ENCODE assay signal across 20 cellular contexts in the genomic region with DNA sequence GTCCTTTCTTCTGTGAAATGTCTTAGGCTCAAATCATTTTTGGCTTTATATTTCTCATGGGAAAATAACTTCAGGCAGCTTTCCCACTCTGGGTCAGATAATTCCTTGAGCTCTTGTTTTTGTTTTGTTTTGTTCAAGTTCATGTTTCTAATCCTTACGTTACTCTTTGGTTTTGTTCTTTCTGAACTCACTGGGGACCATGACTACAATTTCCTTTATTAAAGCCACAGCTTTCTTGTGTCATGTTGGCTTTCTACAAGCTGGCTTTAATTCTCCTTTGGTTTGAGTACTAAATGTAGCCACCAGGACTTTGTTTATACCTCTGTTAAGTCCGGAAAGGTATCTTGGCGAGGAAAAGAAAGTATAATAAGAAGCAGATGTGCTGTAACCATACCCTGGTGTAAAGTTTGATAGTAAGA. TPM values are rescaled to one million over a fixed set of nuclear protein-coding genes. Genes with fewer than 3 reads are reported as not detected.
A peak's percentile ranks its signal among the peaks of the same experiment; 100 is the strongest.
DNase-seq lines count a peak whose midpoint lies in the region; ATAC-seq, FAIRE-seq and TF ChIP-seq lines count a peak whose summit lies in the region.
"Had no signal": no experiment of that assay in that cellular context is flagged by ENCODE, and none has a peak within 500 bp of the region (broad histone marks: within the 10 kb centered on the region; RNA-seq: fewer than 3 reads in every experiment).

No MANE protein-coding gene starts in this region.

- peak overlapping the region; percentile 68 for H2AFZ ChIP-seq in K562 (ENCODE audit: low read depth, low read length)

- no peaks in the 10 kb centered on the region for H3K9me3 Mint-ChIP-seq in HFFc6

- no peak for TF ChIP-seq RAD21 in K562 (CRISPR knock-in tag; conservative IDR thresholded peaks at IDR 0.05 in 1 of 2, IDR thresholded peaks at IDR 0.05 in 1 of 2)

- H3K36me3 Mint-ChIP-seq in HFFc6 (ENCODE audit: low read depth): no peaks in the 10 kb centered on the region
- H3K36me3 Mint-ChIP-seq: CD14-positive monocyte had no signal

- H3K27ac ChIP-seq in K562 (ENCODE audit: extremely low read depth, low read depth, low read length): no peak overlapping the region
- H3K27ac ChIP-seq: pancreas, Peyer's patch, skin epidermis, suprapubic skin had no signal

- BruUV-seq in K562 (replicated peaks; lab: Mats Ljungman, UMichigan): no TSS peak

- no peaks in the 10 kb centered on the region for H3K9me3 ChIP-seq in K562 (replicated peaks; ENCODE audit: control insufficient read depth, insufficient read depth, low read depth, low read length)
- H3K9me3 ChIP-seq: pancreas, Peyer's patch, suprapubic skin had no signal

- peaks cover 0 to 9% of the 10 kb centered on the region in 2 experiments; a peak in 2 of 5 replicates for H3K4me1 ChIP-seq in K562 (replicated peaks in 1 of 2; ENCODE audit: control insufficient read depth in 2 of 2, insufficient read depth in 2 of 2, low read length in 2 of 2)
- H3K4me1 ChIP-seq: pancreas, Peyer's patch, suprapubic skin had no signal

- peak overlapping the region; percentile 19; the same call in 1 of the 2 replicates for H3K27ac Mint-ChIP-seq in HFFc6
- H3K27ac Mint-ChIP-seq: CD14-positive monocyte had no signal

- CTCF ChIA-PET in K562 (lab: Yijun Ruan, JAX; ENCODE audit: low intra/inter-chr PET ratio): no interaction called here

- TF ChIP-seq EP300 in K562 (IDR thresholded peaks at IDR 0.05; ENCODE audit: low read length): no peak

- peaks cover 33% of the 10 kb centered on the region for H3K4me1 Mint-ChIP-seq in HFFc6 (ENCODE audit: low read depth)
- H3K4me1 Mint-ChIP-seq: CD14-positive monocyte had no signal

- H3K27me3 ChIP-seq in K562 (ENCODE audit: control insufficient read depth in 2 of 2, insufficient read depth in 2 of 2, low read length in 2 of 2): peaks cover 0 to 1% of the 10 kb centered on the region in 2 experiments; a peak in 2 of 5 replicates
- H3K27me3 ChIP-seq: pancreas, Peyer's patch, suprapubic skin had no signal

- H3K4me2 ChIP-seq in K562 (ENCODE audit: insufficient read depth, low read length): no peak overlapping the region

- POLR2A ChIA-PET in K562 (lab: Yijun Ruan, JAX): interaction anchor here (0.7 kb wide), 1 partner anchor 127 kb away, joined by 3 read pairs; no protein-coding TSS in a partner anchor

- no peak for ATAC-seq in K562
- peak; percentile 43 for ATAC-seq in left ventricle myocardium superior
- ATAC-seq: pancreas had no signal

- TF ChIP-seq POLR2A in K562 (conservative IDR thresholded peaks at IDR 0.05): no peak

- H3K4me3 ChIP-seq in K562: no peak overlapping the region
- H3K4me3 ChIP-seq: pancreas, Peyer's patch, skin epidermis, suprapubic skin had no signal

- intact Hi-C loops in K562 (cut with micrococcal nuclease): loop anchor here (10.0 kb wide), 1 partner anchor 344 kb away; no protein-coding TSS in a partner anchor
- intact Hi-C loops in left ventricle myocardium superior (cut with micrococcal nuclease): no loop called here
- intact Hi-C loops in posterior vena cava (cut with DNase I): no loop called here

- DNase-seq in HFFc6: no peak
- DNase-seq in K562 (ENCODE audit: extremely low read depth in 1 of 4, low spot score in 3 of 4): no peak
- DNase-seq in left ventricle myocardium superior: no peak
- peak; percentile 69 for DNase-seq in smooth muscle cell of the brain vasculature (ENCODE audit: low read depth, low spot score)
- no peak for DNase-seq in kidney glomerular epithelial cell (lab: John Stamatoyannopoulos, UW)
- DNase-seq in posterior vena cava (ENCODE audit: low spot score): no peak
- DNase-seq in NCI-H2227 treated with DMSO at 0.1 percent for 48 hours (lab: John Stamatoyannopoulos, UW): no peak
- DNase-seq: activated CD4-positive, alpha-beta T cell treated with anti-CD3 and anti-CD28 coated beads for 48 hours; activated gamma-delta T cell; MM.1S; NCI-H1694; pancreas; Peyer's patch; stimulated activated CD4-positive, alpha-beta T cell treated with anti-CD3 and anti-CD28 coated beads, Interleukin-4, amount 100 ng/mL, for 4 hours; SW 1271 had no signal

- no peak overlapping the region for H3K9ac ChIP-seq in K562 (ENCODE audit: insufficient read depth in 1 of 2, low read depth in 2 of 2, low read length in 2 of 2)

- TF ChIP-seq CTCF in HFFc6 (IDR thresholded peaks at IDR 0.05) (no peak; the same call in 1 of the 2 replicates), K562 (IDR thresholded peaks at IDR 0.05 in 2 of 3, conservative IDR thresholded peaks at IDR 0.05 in 1 of 3; ENCODE audit: insufficient read depth in 2 of 3, low read depth in 1 of 3, low read length in 3 of 3) (no peak)

- FAIRE-seq in K562 (lab: Jason Lieb, UNC): no peak
- FAIRE-seq: GM12892, HTR-8/SVneo, pancreas had no signal

- H3K9me1 ChIP-seq in K562 (ENCODE audit: control insufficient read depth, insufficient read depth, low read length): no peaks in the 10 kb centered on the region

- no peaks in the 10 kb centered on the region for H3K36me3 ChIP-seq in K562 (ENCODE audit: control insufficient read depth, insufficient read depth, low read length)
- H3K36me3 ChIP-seq: pancreas, Peyer's patch, suprapubic skin had no signal

- H4K20me1 ChIP-seq in K562 (replicated peaks; ENCODE audit: control insufficient read depth, insufficient read depth, low read length): no peaks in the 10 kb centered on the region

- in situ Hi-C loops in K562 (cut with MboI): no loop called here

- H3K4me3 Mint-ChIP-seq in HFFc6: peak overlapping the region; percentile 25; the same call in 1 of the 2 replicates
- H3K4me3 Mint-ChIP-seq: CD14-positive monocyte had no signal

- H3K27me3 Mint-ChIP-seq in HFFc6 (ENCODE audit: insufficient read depth): no peaks in the 10 kb centered on the region

- no peaks in the 10 kb centered on the region for H3K79me2 ChIP-seq in K562 (ENCODE audit: control insufficient read depth, insufficient read depth, low read length)

- 7% methylated on average over 3 of the region's 3 CpGs for WGBS in K562 (ENCODE audit: insufficient coverage, low coverage, missing lambda C conversion rate)

TF ChIP-seq in K562, 482 proteins besides CTCF, POLR2A, EP300 and RAD21:
- TF ChIP-seq SMAD2 (IDR thresholded peaks at IDR 0.05; ENCODE audit: low read depth, low read length) (no peak), SIN3A (IDR thresholded peaks at IDR 0.05; ENCODE audit: borderline replicate concordance in 2 of 2, control insufficient read depth in 1 of 2, low read depth in 2 of 2, low read length in 2 of 2) (no peak), U2AF1 (optimal IDR thresholded peaks at IDR 0.05; ENCODE audit: low read depth, low read length) (no peak), ZNF830 (CRISPR knock-in tag; IDR thresholded peaks at IDR 0.05) (no peak), HLTF (IDR thresholded peaks at IDR 0.05) (no peak), ELF4 (CRISPR knock-in tag; IDR thresholded peaks at IDR 0.05) (no peak), IFI16 (CRISPR knock-in tag; IDR thresholded peaks at IDR 0.05) (no peak), ZNF717 (CRISPR knock-in tag; IDR thresholded peaks at IDR 0.05) (no peak), ILK (tag; IDR thresholded peaks at IDR 0.05; ENCODE audit: borderline replicate concordance, low read depth) (no peak), RFX1 (IDR thresholded peaks at IDR 0.05) (no peak), CEBPB (tag; IDR thresholded peaks at IDR 0.05) (no peak)
- TF ChIP-seq, protein P1, sequence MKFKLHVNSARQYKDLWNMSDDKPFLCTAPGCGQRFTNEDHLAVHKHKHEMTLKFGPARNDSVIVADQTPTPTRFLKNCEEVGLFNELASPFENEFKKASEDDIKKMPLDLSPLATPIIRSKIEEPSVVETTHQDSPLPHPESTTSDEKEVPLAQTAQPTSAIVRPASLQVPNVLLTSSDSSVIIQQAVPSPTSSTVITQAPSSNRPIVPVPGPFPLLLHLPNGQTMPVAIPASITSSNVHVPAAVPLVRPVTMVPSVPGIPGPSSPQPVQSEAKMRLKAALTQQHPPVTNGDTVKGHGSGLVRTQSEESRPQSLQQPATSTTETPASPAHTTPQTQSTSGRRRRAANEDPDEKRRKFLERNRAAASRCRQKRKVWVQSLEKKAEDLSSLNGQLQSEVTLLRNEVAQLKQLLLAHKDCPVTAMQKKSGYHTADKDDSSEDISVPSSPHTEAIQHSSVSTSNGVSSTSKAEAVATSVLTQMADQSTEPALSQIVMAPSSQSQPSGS (CRISPR knock-in tag; IDR thresholded peaks at IDR 0.05): no peak

RNA-seq across cellular contexts. Expression of a gene that starts 30.8 kb away (rescaled TPM):
- 1 to 10 TPM; 1.5 to 3.0 (median 1.6) TPM for total RNA-seq in HFFc6 (2021; fragmentation: NEBNext Ultra II Directional; extraction: Animal tissue kit (Norgen Biotek cat#: 25700))
- total RNA-seq in K562 (2011; cell fraction: chromatin; rRNA removed; ENCODE audit: low replicate concordance): 3.0 and 4.6 TPM in 2 replicates
- total RNA-seq in K562 (2011; cell fraction: nucleolus; rRNA removed): 2.2 and 3.7 TPM in 2 replicates
- 1.5 and 3.9 TPM in 2 replicates for total RNA-seq in K562 (2011; cell fraction: nucleoplasm; rRNA removed)
- 6.3 and 7.1 TPM in 2 replicates for total RNA-seq in K562 (2014; rRNA removed)
- 6.7 and 10.0 TPM in 2 replicates for total RNA-seq in K562 (2014; rRNA removed; fragmentation: Illumina TruSeq; extraction: Trizol)
- 9.0 and 9.8 TPM in 2 replicates for total RNA-seq in K562 (2015; rRNA removed; fragmentation: Illumina TruSeq; extraction: Trizol)
- total RNA-seq in K562 (2021): 5.1 and 6.4 TPM in 2 replicates
- 12.2 and 13.1 TPM in 2 replicates for polyA plus RNA-seq in K562 (2011; rRNA removed)
- polyA plus RNA-seq in K562 (2011; cell fraction: cytosol; rRNA removed): 4.5 and 9.9 TPM in 2 replicates
- 10.2 and 18.4 TPM in 2 replicates for polyA plus RNA-seq in K562 (2011; cell fraction: nucleus; rRNA removed)
- polyA plus RNA-seq in K562 (2012): 5.7 and 65.1 TPM in 2 replicates
- 8.0 and 10.1 TPM in 2 replicates for polyA plus RNA-seq in K562 (2014; fragmentation: Illumina TruSeq; extraction: Trizol)
- 10 to 100 TPM; 14.7 to 15.5 TPM for polyA plus RNA-seq in K562 (2014; fragmentation: Nextera tagmentation; extraction: Ambion mirVana)
- polyA plus RNA-seq in K562 (2014; rRNA removed): 6.0 and 10.4 TPM in 2 replicates
- 9.1 and 12.6 TPM in 2 replicates for polyA minus RNA-seq in K562 (2011; rRNA and poly(A)+ RNA removed)
- 3.7 and 12.7 TPM in 2 replicates for polyA minus RNA-seq in K562 (2011; cell fraction: cytosol; rRNA and poly(A)+ RNA removed)
- 4.8 and 10.7 TPM in 2 replicates for polyA minus RNA-seq in K562 (2011; cell fraction: nucleus; rRNA and poly(A)+ RNA removed)
- total RNA-seq in left ventricle myocardium superior: 39.6 TPM
- total RNA-seq in posterior vena cava: 10 to 100 TPM; 13.8 to 20.0 TPM
